10 cellular contexts compared by ENCODE assay signal in the genomic region with DNA sequence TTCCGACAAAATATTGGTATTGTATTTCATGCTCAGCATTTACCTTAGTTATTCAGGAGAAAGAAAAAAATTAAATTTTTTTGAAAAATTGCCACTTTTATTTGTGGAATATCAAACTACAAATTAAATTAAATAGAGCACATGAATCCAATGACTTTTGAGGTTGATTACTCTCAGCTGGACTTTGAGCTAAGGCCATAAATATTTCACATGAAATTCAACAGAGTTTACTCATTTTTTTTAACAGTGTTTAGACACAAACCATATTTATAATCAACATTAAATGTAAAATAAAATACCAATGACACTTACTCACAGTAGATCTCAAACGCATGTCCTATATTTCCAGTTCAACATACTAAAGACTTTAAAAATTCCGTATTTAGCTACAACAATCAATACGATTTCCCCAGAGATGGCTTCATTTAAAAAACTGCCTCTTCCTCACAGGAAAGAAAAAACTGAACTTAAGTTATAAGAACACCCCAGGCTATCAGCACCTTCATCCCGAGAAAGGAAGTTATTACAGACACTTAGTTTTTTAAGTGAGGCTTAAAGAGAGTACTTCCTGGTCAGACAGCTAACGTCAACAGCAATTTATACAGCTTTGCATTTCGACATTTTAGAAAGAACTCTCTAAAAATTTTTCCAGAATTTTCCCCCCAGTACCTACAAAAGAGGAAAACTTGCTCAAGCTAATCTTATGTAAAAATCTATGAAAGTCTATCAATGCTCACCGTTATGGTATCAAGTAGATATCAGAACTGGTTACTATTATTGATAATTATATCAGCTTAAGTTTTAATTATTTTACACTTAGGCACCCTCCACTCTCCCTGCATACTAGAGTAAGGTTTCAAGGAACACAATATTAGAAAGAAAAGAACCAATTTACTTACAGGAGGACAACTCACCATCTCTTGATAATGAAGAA. TPM values are rescaled to one million over a fixed set of nuclear protein-coding genes. Genes with fewer than 3 reads are reported as not detected.
DNase-seq lines count a peak whose midpoint lies in the region; ATAC-seq and TF ChIP-seq lines count a peak whose summit lies in the region.
"Had no signal": no experiment of that assay in that cellular context is flagged by ENCODE, and none has a peak within 500 bp of the region (broad histone marks: within the 10 kb centered on the region; RNA-seq: fewer than 3 reads in every experiment).

No MANE protein-coding gene starts in this region.

- H3K4me1 Mint-ChIP-seq in activated T-helper 17 cell treated with anti-CD3 and anti-CD28 coated beads, Interleukin-2, amount 50 U/mL, for 72 hours = peaks cover 20% of the 10 kb centered on the region
- H3K4me1 Mint-ChIP-seq in glutamatergic neuron (ENCODE audit: low read depth, unreplicated experiment) = peaks cover 5% of the 10 kb centered on the region

- intact Hi-C loops in aorta (cut with DNase I) = no loop called here

- H3K4me2 ChIP-seq in KMS-11 = peak overlapping the region; percentile 80; the same call in 1 of the 2 replicates

- no peak overlapping the region for H2AFZ ChIP-seq in KMS-11 (ENCODE audit: low read depth)

- H4K20me1 ChIP-seq in KMS-11 (ENCODE audit: insufficient read depth) = no peaks in the 10 kb centered on the region

- 0 out of 2 replicates have a peak, but pooled peaks cover 5% of the 10 kb centered on the region for H3K79me2 ChIP-seq in KMS-11 (ENCODE audit: insufficient read depth, low read depth)

- H3K9me3 Mint-ChIP-seq in activated T-helper 17 cell treated with anti-CD3 and anti-CD28 coated beads, Interleukin-2, amount 50 U/mL, for 72 hours = no peaks in the 10 kb centered on the region
- no peaks in the 10 kb centered on the region for H3K9me3 Mint-ChIP-seq in glutamatergic neuron (ENCODE audit: unreplicated experiment)

- H3K27ac ChIP-seq in KMS-11 (no peak overlapping the region), muscle layer of duodenum (ENCODE audit: low read length) (peak overlapping the region; percentile 71), aorta (ENCODE audit: low read depth in 1 of 2, low read length in 2 of 2) (no peak overlapping the region)

- H3K4me3 ChIP-seq in KMS-11 (IDR thresholded peaks at IDR 0.05; ENCODE audit: insufficient read depth, low read depth, low read length) = no peak overlapping the region
- peak overlapping the region in 1 of 2 donors; percentile 44 for H3K4me3 ChIP-seq in muscle layer of duodenum (ENCODE audit: low read depth in 1 of 2, low read length in 2 of 2)
- no peak overlapping the region for H3K4me3 ChIP-seq in aorta (ENCODE audit: low read length in 2 of 2)

- H3K36me3 Mint-ChIP-seq in activated T-helper 17 cell treated with anti-CD3 and anti-CD28 coated beads, Interleukin-2, amount 50 U/mL, for 72 hours (ENCODE audit: low read depth) = peaks cover 7% of the 10 kb centered on the region
- peaks cover 4% of the 10 kb centered on the region for H3K36me3 Mint-ChIP-seq in glutamatergic neuron (ENCODE audit: unreplicated experiment)

- H3K27me3 Mint-ChIP-seq in activated T-helper 17 cell treated with anti-CD3 and anti-CD28 coated beads, Interleukin-2, amount 50 U/mL, for 72 hours = no peaks in the 10 kb centered on the region
- H3K27me3 Mint-ChIP-seq in glutamatergic neuron (ENCODE audit: unreplicated experiment) = peaks cover 3% of the 10 kb centered on the region

- peak overlapping the region; percentile 97 for H3K4me3 Mint-ChIP-seq in activated T-helper 17 cell treated with anti-CD3 and anti-CD28 coated beads, Interleukin-2, amount 50 U/mL, for 72 hours
- no peak overlapping the region for H3K4me3 Mint-ChIP-seq in glutamatergic neuron (ENCODE audit: unreplicated experiment)
- H3K4me3 Mint-ChIP-seq: neural crest cell had no signal

- ATAC-seq in activated T-helper 17 cell treated with anti-CD3 and anti-CD28 coated beads, Interleukin-2, amount 50 U/mL, for 72 hours (replicated peaks) = peak; percentile 63
- ATAC-seq in aorta (ENCODE audit: low FRiP score) = no peak
- no peak for ATAC-seq in GM18511 (IDR thresholded peaks at IDR 0.05; ENCODE audit: unreplicated experiment)
- ATAC-seq in HG02678 (IDR thresholded peaks at IDR 0.05; ENCODE audit: unreplicated experiment) = no peak

- TF ChIP-seq CTCF in KMS-11 (conservative IDR thresholded peaks at IDR 0.05; ENCODE audit: low read depth, low read length) = no peak
- TF ChIP-seq CTCF in glutamatergic neuron (IDR thresholded peaks at IDR 0.05; ENCODE audit: partially characterized antibody, unreplicated experiment) = no peak

- H3K9me3 ChIP-seq in muscle layer of duodenum (ENCODE audit: control insufficient read depth in 1 of 2, low read length in 2 of 2) (no peaks in the 10 kb centered on the region), aorta (ENCODE audit: control insufficient read depth, low read length) (no peaks in the 10 kb centered on the region)

- DNase-seq in ELR (ENCODE audit: low read depth) (peak; percentile 17), glutamatergic neuron (no peak), aorta (no peak)
- DNase-seq: stimulated activated naive CD4-positive, alpha-beta T cell treated with Interleukin-2 at 50 U/mL for 16 hours had no signal

- peak overlapping the region; percentile 97 for H3K27ac Mint-ChIP-seq in activated T-helper 17 cell treated with anti-CD3 and anti-CD28 coated beads, Interleukin-2, amount 50 U/mL, for 72 hours
- no peak overlapping the region for H3K27ac Mint-ChIP-seq in glutamatergic neuron (ENCODE audit: unreplicated experiment)

- H3K27me3 ChIP-seq in KMS-11 (ENCODE audit: insufficient read depth, low read depth) (no peaks in the 10 kb centered on the region), muscle layer of duodenum (ENCODE audit: low read depth, low read length) (no peaks in the 10 kb centered on the region), aorta (ENCODE audit: control insufficient read depth in 1 of 2, insufficient read depth in 2 of 2, low read length in 1 of 2) (no peaks in the 10 kb centered on the region)

- H3K9ac ChIP-seq in KMS-11 = no peak overlapping the region

- no peaks in the 10 kb centered on the region for H3K36me3 ChIP-seq in KMS-11 (ENCODE audit: insufficient read depth)
- H3K36me3 ChIP-seq in muscle layer of duodenum (ENCODE audit: control insufficient read depth in 1 of 2, insufficient read depth in 2 of 2, low read length in 2 of 2) = no peaks in the 10 kb centered on the region
- no peaks in the 10 kb centered on the region for H3K36me3 ChIP-seq in aorta (ENCODE audit: control insufficient read depth in 1 of 2, insufficient read depth in 2 of 2, low read length in 1 of 2)

- WGBS in aorta, 2 donors = 85 to 86% methylated on average over 8 of the region's 8 CpGs

- H3K4me1 ChIP-seq in KMS-11 (ENCODE audit: low read depth, poor library complexity, severe bottlenecking) (peaks cover 37% of the 10 kb centered on the region), muscle layer of duodenum (ENCODE audit: control insufficient read depth in 1 of 2, insufficient read depth in 2 of 2, low read length in 2 of 2) (peaks cover 7 to 16% of the 10 kb centered on the region in 2 donors), aorta (ENCODE audit: control insufficient read depth in 1 of 2, insufficient read depth in 2 of 2, low read length in 2 of 2) (no peaks in the 10 kb centered on the region)

RNA-seq across cellular contexts. Expression of gene TAOK3, which starts 13.8 kb away (rescaled TPM):
- total RNA-seq in activated T-helper 17 cell treated with anti-CD3 and anti-CD28 coated beads, Interleukin-2, amount 50 U/mL, for 72 hours = 10 to 100 TPM; 56.2 to 62.3 TPM
- total RNA-seq in glutamatergic neuron (ENCODE audit: unreplicated experiment) = 13.1 TPM
- 10 to 100 TPM; 31.1 to 45.4 TPM for total RNA-seq in aorta
- polyA plus RNA-seq in aorta = 10 to 100 TPM; 14.9 to 30.9 TPM

RNA-seq across cellular contexts. Expression of gene SUDS3, which starts 17.5 kb away (rescaled TPM):
- total RNA-seq in activated T-helper 17 cell treated with anti-CD3 and anti-CD28 coated beads, Interleukin-2, amount 50 U/mL, for 72 hours = 10 to 100 TPM; 24.2 to 30.8 TPM
- total RNA-seq in glutamatergic neuron (ENCODE audit: unreplicated experiment) (32.5 TPM), aorta (10 to 100 TPM; 26.7 to 32.4 TPM)
- polyA plus RNA-seq in aorta = 10 to 100 TPM; 14.2 to 15.0 TPM
